Comparison of ENCODE assay signal across 9 cellular contexts in genomic region chr15:75043509-75044257, GRCh38. TPM values are rescaled to one million over a fixed set of nuclear protein-coding genes. Genes with fewer than 3 reads are reported as not detected.
DNase-seq lines count a peak whose midpoint lies in the region; ATAC-seq and TF ChIP-seq lines count a peak whose summit lies in the region.
"Had no signal": no experiment of that assay in that cellular context is flagged by ENCODE, and none has a peak within 500 bp of the region (broad histone marks: within the 10 kb centered on the region; RNA-seq: fewer than 3 reads in every experiment).

No MANE protein-coding gene starts in this region.

- H3K36me3 ChIP-seq in SJSA1, result peaks cover 11% of the 10 kb centered on the region

- H3K27me3 ChIP-seq in SJSA1 (replicated peaks) (no peaks in the 10 kb centered on the region), mononuclear cell (ENCODE audit: insufficient read depth, low read length) (no peaks in the 10 kb centered on the region)

- no peaks in the 10 kb centered on the region for H3K9me3 ChIP-seq in SJSA1 (replicated peaks)
- no peaks in the 10 kb centered on the region for H3K9me3 ChIP-seq in mononuclear cell (ENCODE audit: low read depth, low read length)

- peak overlapping the region; percentile 75 to 78 for H3K4me3 Mint-ChIP-seq in CD14-positive monocyte

- intact Hi-C loops in CD14-positive monocyte (cut with micrococcal nuclease), result loop anchor here (1.0 to 5.0 kb wide), 9 partner anchors 15 to 159 kb away; no protein-coding TSS in a partner anchor

- peaks cover 0 to 4% (median 2%) of the 10 kb centered on the region in 3 donors for H3K27me3 Mint-ChIP-seq in CD14-positive monocyte (ENCODE audit: low read depth in 3 of 3)

- H3K4me3 ChIP-seq in SJSA1, result no peak overlapping the region
- H3K4me3 ChIP-seq in mononuclear cell (ENCODE audit: low read length), result peak overlapping the region; percentile 2
- H3K4me3 ChIP-seq: SK-N-MC had no signal

- peak overlapping the region; percentile 98 to 100 (median 99) for H3K27ac Mint-ChIP-seq in CD14-positive monocyte

- peak overlapping the region; percentile 90 for H3K27ac ChIP-seq in SJSA1
- H3K27ac ChIP-seq: SK-N-MC had no signal

- peaks cover 95% of the 10 kb centered on the region for H3K4me1 Mint-ChIP-seq in CD14-positive monocyte

- peaks cover 0 to 7% (median 0%) of the 10 kb centered on the region in 7 donors for H3K9me3 Mint-ChIP-seq in CD14-positive monocyte

- TF ChIP-seq CTCF in CD14-positive monocyte (IDR thresholded peaks at IDR 0.05), result peak; percentile 2

- peak; percentile 39 for ATAC-seq in GM19035 (IDR thresholded peaks at IDR 0.05; ENCODE audit: unreplicated experiment)
- peak; percentile 35 for ATAC-seq in HG03135 (IDR thresholded peaks at IDR 0.05; ENCODE audit: unreplicated experiment)

- H3K36me3 Mint-ChIP-seq in CD14-positive monocyte, result peaks cover 33 to 44% of the 10 kb centered on the region in 2 donors

- DNase-seq in CD14-positive monocyte (ENCODE audit: low spot score) (peak; percentile 96), SJSA1 (ENCODE audit: low read depth in 1 of 2, low spot score in 2 of 2) (peak; percentile 99 to 100), epidermal melanocyte (ENCODE audit: insufficient read length, low spot score) (peak; percentile 89), ureter (ENCODE audit: low spot score) (peak; percentile 91)
- no peak for DNase-seq in activated CD8-positive, alpha-beta memory T cell treated with anti-CD3 and anti-CD28 coated beads, Interleukin-2, amount 50 U/mL, for 48 hours

- H3K4me1 ChIP-seq in SJSA1 (replicated peaks) (peaks cover 68% of the 10 kb centered on the region), mononuclear cell (ENCODE audit: insufficient read depth, low read length) (peaks cover 89% of the 10 kb centered on the region)

RNA-seq across cellular contexts. Expression of gene PPCDC, which starts 20.3 kb away (rescaled TPM):
- 10 to 100 TPM; 14.2 to 18.7 TPM for polyA plus RNA-seq in CD14-positive monocyte
- 12.9 and 25.0 TPM in 2 replicates for total RNA-seq in SJSA1 (2014; rRNA removed; shearing (Covaris generic))
- total RNA-seq in mononuclear cell (17.4 TPM), ureter (23.4 TPM)

RNA-seq across cellular contexts. Expression of gene SCAMP5, which starts 48.3 kb away (rescaled TPM):
- under 1 TPM in 1 of 2 donors, not detected in 1; 0.08 TPM for polyA plus RNA-seq in CD14-positive monocyte
- total RNA-seq in SJSA1 (2014; rRNA removed; shearing (Covaris generic)), result 0.09 and 0.29 TPM in 2 replicates
- total RNA-seq in mononuclear cell, result 2.2 TPM
- 21.0 TPM for total RNA-seq in ureter
